In the genomic region with DNA sequence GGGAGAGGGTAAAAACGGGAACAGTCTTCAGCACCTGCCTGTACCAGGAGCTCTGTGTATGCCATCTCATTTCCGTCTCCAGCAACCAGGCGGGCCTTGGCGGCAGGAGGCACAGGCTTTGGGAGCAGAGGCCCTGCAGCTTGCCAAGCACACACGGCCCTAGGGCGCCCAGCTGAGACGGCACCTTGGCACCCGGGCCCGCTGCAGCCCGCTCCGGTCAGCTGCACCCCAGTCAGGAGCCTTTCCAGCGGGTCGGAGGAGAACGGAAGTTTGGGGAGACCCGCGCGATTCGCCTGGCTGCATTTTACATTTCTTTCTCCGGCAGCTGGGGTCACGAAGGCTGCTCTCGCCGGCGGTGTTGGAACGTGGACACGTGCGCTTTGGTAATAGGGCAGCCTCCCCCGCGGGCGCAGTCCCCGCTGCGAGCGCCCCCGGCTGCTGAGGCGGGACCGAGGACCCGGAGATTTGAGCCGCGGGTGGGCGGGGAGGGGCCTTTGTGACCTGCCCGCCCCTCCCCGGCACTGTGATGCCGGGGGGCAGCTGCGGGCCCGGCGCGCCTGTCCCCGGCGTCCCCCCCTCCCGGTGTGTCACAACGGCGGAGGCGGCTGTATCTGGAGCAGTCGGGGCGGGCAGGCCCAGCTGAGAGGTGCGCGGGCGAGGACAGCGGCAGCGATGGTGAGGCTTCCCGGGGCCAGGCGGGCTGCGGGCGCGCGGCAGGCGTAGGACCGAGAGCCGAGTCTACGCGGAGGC, we compare ENCODE assay signal across 8 cellular contexts. TPM values are rescaled to one million over a fixed set of nuclear protein-coding genes. Genes with fewer than 3 reads are reported as not detected.
A peak's percentile ranks its signal among the peaks of the same experiment; 100 is the strongest.
DNase-seq lines count a peak whose midpoint lies in the region; ATAC-seq and TF ChIP-seq lines count a peak whose summit lies in the region.

TSS of gene TUBA8 (plus strand) at position 616 of the 750 bp plus-strand sequence. CDS start at position 673, 57 bp downstream.

- peak within 1 kb of the TSS; percentile 31; the same call in 1 of the 2 replicates for H2AFZ ChIP-seq in Karpas-422 (ENCODE audit: low read length)

- peak within 1 kb of the TSS; percentile 56 to 64 for H3K4me3 Mint-ChIP-seq in effector memory CD8-positive, alpha-beta T cell

- H3K9me2 ChIP-seq in Karpas-422 (replicated peaks; ENCODE audit: insufficient read depth, low read length), result no peaks in the 10 kb centered on the region

- H3K79me2 ChIP-seq in Karpas-422 (ENCODE audit: low read length), result no peaks in the 10 kb centered on the region

- peaks cover 20% of the 10 kb centered on the region for H3K4me1 ChIP-seq in Karpas-422 (ENCODE audit: low read length)

- H3K9me3 Mint-ChIP-seq in effector memory CD8-positive, alpha-beta T cell, result peaks cover 0 to 4% of the 10 kb centered on the region in 2 donors

- H3K36me3 Mint-ChIP-seq in effector memory CD8-positive, alpha-beta T cell (ENCODE audit: insufficient read depth), result no peaks in the 10 kb centered on the region

- ATAC-seq in effector memory CD8-positive, alpha-beta T cell (replicated peaks), result peak; percentile 71
- ATAC-seq in stimulated activated naive CD8-positive, alpha-beta T cell treated with anti-CD3 and anti-CD28 coated beads, Interleukin-15, Interleukin-2, amounts not matched to agents 100 U/mL and 50 U/mL, for 24 hours, result peak; percentile 60
- ATAC-seq in HG02884 (IDR thresholded peaks at IDR 0.05; ENCODE audit: unreplicated experiment) (no peak), HG02870 (IDR thresholded peaks at IDR 0.05; ENCODE audit: unreplicated experiment) (no peak)

- H4K20me1 ChIP-seq in Karpas-422 (ENCODE audit: insufficient read depth, low read depth, low read length), result no peaks in the 10 kb centered on the region

- in situ Hi-C loops in GM13976 (cut with MboI; ENCODE audit: low sequenced_read_pairs, unreplicated experiment), result no loop called here

- H3K27me3 Mint-ChIP-seq in effector memory CD8-positive, alpha-beta T cell, result peaks cover 43 to 63% of the 10 kb centered on the region in 2 donors

- H3K4me3 ChIP-seq in Karpas-422 (ENCODE audit: low read length), result peak within 1 kb of the TSS; percentile 63

- TF ChIP-seq CTCF in GM13976 (IDR thresholded peaks at IDR 0.05; ENCODE audit: borderline replicate concordance, control extremely low read depth, extremely low read depth, insufficient read depth, missing control alignments), result no peak

- H3K9ac ChIP-seq in Karpas-422 (ENCODE audit: low read length), result peak within 1 kb of the TSS; percentile 61

- peak within 1 kb of the TSS; percentile 64 for H3K4me2 ChIP-seq in Karpas-422 (ENCODE audit: low read depth, low read length, poor library complexity, severe bottlenecking)

- no peaks in the 10 kb centered on the region; the same call in 1 of the 2 replicates for H3K36me3 ChIP-seq in Karpas-422 (ENCODE audit: insufficient read depth, low read length)

- H3K4me1 Mint-ChIP-seq in effector memory CD8-positive, alpha-beta T cell (ENCODE audit: low read depth in 2 of 2), result peaks cover 21 to 30% of the 10 kb centered on the region in 2 donors

- H3K27ac Mint-ChIP-seq in effector memory CD8-positive, alpha-beta T cell, result no peak within 1 kb of the TSS

- no peak within 1 kb of the TSS for H3K27ac ChIP-seq in Karpas-422 (ENCODE audit: low read length)

- H3K27me3 ChIP-seq in Karpas-422 (ENCODE audit: low read length), result no peaks in the 10 kb centered on the region

- peaks cover 4% of the 10 kb centered on the region for H3K9me3 ChIP-seq in Karpas-422 (ENCODE audit: low read length)

- DNase-seq in GM13976 (ENCODE audit: low spot score), result peak; percentile 75
- peak; percentile 77 for DNase-seq in Karpas-422
- DNase-seq in activated CD4-positive, alpha-beta T cell treated with anti-CD3 and anti-CD28 coated beads for 4 hours, result peak; percentile 39 to 55
- DNase-seq in effector memory CD8-positive, alpha-beta T cell, result no peak
- DNase-seq in lung microvascular endothelial cell (ENCODE audit: low read depth in 2 of 2), result peak; percentile 39 to 45
- peak; percentile 64 for DNase-seq in stimulated activated naive CD8-positive, alpha-beta T cell treated with anti-CD3 and anti-CD28 coated beads, Interleukin-15, Interleukin-2, amounts not matched to agents 100 U/mL and 50 U/mL, for 24 hours

RNA-seq across cellular contexts. Expression of gene TUBA8, which starts in this region (rescaled TPM):
- total RNA-seq in Karpas-422 (2014; rRNA removed; shearing (Covaris generic); ENCODE audit: low replicate concordance), result 1.5 and 3.0 TPM in 2 replicates
- 0.20 and 0.65 TPM in 2 replicates for total RNA-seq in lung microvascular endothelial cell

Comparison
In these comparisons a context has a peak if more than half of its experiments do, and no peak if none do; other contexts are left out.
1. Peak in DNase-seq in lung microvascular endothelial cell; RNA of the gene not detected or under 1 TPM.
2. DNase-seq: peak in GM13976 (single experiment), Karpas-422 (single experiment), activated CD4-positive, alpha-beta T cell treated with anti-CD3 and anti-CD28 coated beads for 4 hours (2 of 2) and stimulated activated naive CD8-positive, alpha-beta T cell treated with anti-CD3 and anti-CD28 coated beads, Interleukin-15, Interleukin-2, amounts not matched to agents 100 U/mL and 50 U/mL, for 24 hours (single experiment); none in effector memory CD8-positive, alpha-beta T cell (0 of 3).
3. ATAC-seq: peak in effector memory CD8-positive, alpha-beta T cell (single experiment) and stimulated activated naive CD8-positive, alpha-beta T cell treated with anti-CD3 and anti-CD28 coated beads, Interleukin-15, Interleukin-2, amounts not matched to agents 100 U/mL and 50 U/mL, for 24 hours (single experiment); none in HG02884 (single experiment) and HG02870 (single experiment).